ENCODE assay signal across 10 cellular contexts in genomic region chr15:101725073-101725472, GRCh38. TPM values are rescaled to one million over a fixed set of nuclear protein-coding genes. Genes with fewer than 3 reads are reported as not detected.
DNase-seq lines count a peak whose midpoint lies in the region; ATAC-seq lines count a peak whose summit lies in the region.
"Had no signal": no experiment of that assay in that cellular context is flagged by ENCODE, and none has a peak within 500 bp of the region (broad histone marks: within the 10 kb centered on the region; RNA-seq: fewer than 3 reads in every experiment).

No MANE protein-coding gene starts in this region.

- peak overlapping the region; percentile 40 for H3K4me3 Mint-ChIP-seq in activated naive CD4-positive, alpha-beta T cell treated with anti-CD3 and anti-CD28 coated beads, Interleukin-2, amount 10 ng/mL, durations not matched to agents 7 days and 5 days
- no peak overlapping the region for H3K4me3 Mint-ChIP-seq in activated naive CD4-positive, alpha-beta T cell treated with anti-CD3 and anti-CD28 coated beads for 36 hours
- H3K4me3 Mint-ChIP-seq in immature natural killer cell = peak overlapping the region; percentile 33 to 66 (median 61)
- peak overlapping the region; percentile 75 for H3K4me3 Mint-ChIP-seq in stimulated activated effector memory CD8-positive, alpha-beta T cell treated with anti-CD3 and anti-CD28 coated beads, Interleukin-12 subunit alpha, Interleukin-12 subunit beta, amount 100 ng/mL, for 72 hours

- ATAC-seq in stimulated activated effector memory CD8-positive, alpha-beta T cell treated with anti-CD3 and anti-CD28 coated beads, Interleukin-12 subunit alpha, Interleukin-12 subunit beta, amount 100 ng/mL, for 72 hours = no peak
- ATAC-seq in GM21825 (IDR thresholded peaks at IDR 0.05; ENCODE audit: unreplicated experiment) = no peak
- no peak for ATAC-seq in HG03571 (IDR thresholded peaks at IDR 0.05; ENCODE audit: unreplicated experiment)

- peaks cover 25% of the 10 kb centered on the region for H3K36me3 Mint-ChIP-seq in activated naive CD4-positive, alpha-beta T cell treated with anti-CD3 and anti-CD28 coated beads, Interleukin-2, amount 10 ng/mL, durations not matched to agents 7 days and 5 days
- peaks cover 18% of the 10 kb centered on the region for H3K36me3 Mint-ChIP-seq in activated naive CD4-positive, alpha-beta T cell treated with anti-CD3 and anti-CD28 coated beads for 36 hours (ENCODE audit: low read depth)
- peaks cover 9 to 18% (median 11%) of the 10 kb centered on the region in 3 donors for H3K36me3 Mint-ChIP-seq in immature natural killer cell
- H3K36me3 Mint-ChIP-seq in stimulated activated effector memory CD8-positive, alpha-beta T cell treated with anti-CD3 and anti-CD28 coated beads, Interleukin-12 subunit alpha, Interleukin-12 subunit beta, amount 100 ng/mL, for 72 hours = peaks cover 37% of the 10 kb centered on the region

- H3K4me1 Mint-ChIP-seq in activated naive CD4-positive, alpha-beta T cell treated with anti-CD3 and anti-CD28 coated beads, Interleukin-2, amount 10 ng/mL, durations not matched to agents 7 days and 5 days = peaks cover 24% of the 10 kb centered on the region
- H3K4me1 Mint-ChIP-seq in activated naive CD4-positive, alpha-beta T cell treated with anti-CD3 and anti-CD28 coated beads for 36 hours (ENCODE audit: low read depth) = peaks cover 11% of the 10 kb centered on the region
- peaks cover 19 to 32% of the 10 kb centered on the region in 2 donors for H3K4me1 Mint-ChIP-seq in immature natural killer cell
- H3K4me1 Mint-ChIP-seq in stimulated activated effector memory CD8-positive, alpha-beta T cell treated with anti-CD3 and anti-CD28 coated beads, Interleukin-12 subunit alpha, Interleukin-12 subunit beta, amount 100 ng/mL, for 72 hours = peaks cover 30% of the 10 kb centered on the region

- H3K4me3 ChIP-seq in SK-N-MC = 0 out of 2 replicates have a peak overlapping the region, but pooled peaks have one; percentile 32
- H3K4me3 ChIP-seq: cardiac muscle cell had no signal

- intact Hi-C loops in activated naive CD4-positive, alpha-beta T cell treated with anti-CD3 and anti-CD28 coated beads for 36 hours (cut with micrococcal nuclease) = loop anchor here (10.0 kb wide), 1 partner anchor 430 kb away; the partner anchor contains the start of gene SNRPA1

- peak overlapping the region; percentile 69 for H3K27ac Mint-ChIP-seq in activated naive CD4-positive, alpha-beta T cell treated with anti-CD3 and anti-CD28 coated beads, Interleukin-2, amount 10 ng/mL, durations not matched to agents 7 days and 5 days
- no peak overlapping the region for H3K27ac Mint-ChIP-seq in activated naive CD4-positive, alpha-beta T cell treated with anti-CD3 and anti-CD28 coated beads for 36 hours
- H3K27ac Mint-ChIP-seq in immature natural killer cell = peak overlapping the region; percentile 59 to 84 (median 76)
- no peak overlapping the region for H3K27ac Mint-ChIP-seq in stimulated activated effector memory CD8-positive, alpha-beta T cell treated with anti-CD3 and anti-CD28 coated beads, Interleukin-12 subunit alpha, Interleukin-12 subunit beta, amount 100 ng/mL, for 72 hours

- no peak overlapping the region for H3K27ac ChIP-seq in SK-N-MC
- H3K27ac ChIP-seq: cardiac muscle cell had no signal

- H3K9ac ChIP-seq in SK-N-MC (ENCODE audit: insufficient read length) = no peak overlapping the region

- H3K27me3 Mint-ChIP-seq in activated naive CD4-positive, alpha-beta T cell treated with anti-CD3 and anti-CD28 coated beads, Interleukin-2, amount 10 ng/mL, durations not matched to agents 7 days and 5 days = peaks cover 5% of the 10 kb centered on the region
- H3K27me3 Mint-ChIP-seq in activated naive CD4-positive, alpha-beta T cell treated with anti-CD3 and anti-CD28 coated beads for 36 hours (ENCODE audit: low read depth) = no peaks in the 10 kb centered on the region
- H3K27me3 Mint-ChIP-seq in immature natural killer cell (ENCODE audit: low read depth in 3 of 3) = peaks cover 2 to 5% (median 5%) of the 10 kb centered on the region in 3 donors

- no peaks in the 10 kb centered on the region for H3K36me3 ChIP-seq in SK-N-MC (ENCODE audit: insufficient read depth, low read length)

- H3K9me3 ChIP-seq in SK-N-MC (ENCODE audit: low read depth, low read length) = no peaks in the 10 kb centered on the region

- no peaks in the 10 kb centered on the region for H3K9me3 Mint-ChIP-seq in activated naive CD4-positive, alpha-beta T cell treated with anti-CD3 and anti-CD28 coated beads, Interleukin-2, amount 10 ng/mL, durations not matched to agents 7 days and 5 days
- peaks cover 1% of the 10 kb centered on the region for H3K9me3 Mint-ChIP-seq in activated naive CD4-positive, alpha-beta T cell treated with anti-CD3 and anti-CD28 coated beads for 36 hours
- H3K9me3 Mint-ChIP-seq in immature natural killer cell = no peaks in the 10 kb centered on the region
- H3K9me3 Mint-ChIP-seq in stimulated activated effector memory CD8-positive, alpha-beta T cell treated with anti-CD3 and anti-CD28 coated beads, Interleukin-12 subunit alpha, Interleukin-12 subunit beta, amount 100 ng/mL, for 72 hours = no peaks in the 10 kb centered on the region

- DNase-seq in activated naive CD4-positive, alpha-beta T cell treated with anti-CD3 and anti-CD28 coated beads, Interleukin-2, amount 10 ng/mL, durations not matched to agents 7 days and 5 days = no peak
- DNase-seq in activated naive CD4-positive, alpha-beta T cell treated with anti-CD3 and anti-CD28 coated beads for 36 hours = no peak
- DNase-seq in SK-N-MC (ENCODE audit: low read depth, low spot score) (no peak), immature natural killer cell (no peak), ureter (ENCODE audit: low spot score) (no peak)
- DNase-seq in stimulated activated effector memory CD8-positive, alpha-beta T cell treated with anti-CD3 and anti-CD28 coated beads, Interleukin-12 subunit alpha, Interleukin-12 subunit beta, amount 100 ng/mL, for 72 hours (ENCODE audit: low spot score in 2 of 2) = no peak
- DNase-seq: NCI-H2029 treated with DMSO at 0.1 percent for 48 hours had no signal

- CTCF ChIA-PET in activated naive CD4-positive, alpha-beta T cell treated with anti-CD3 and anti-CD28 coated beads, Interleukin-2, amount 10 ng/mL, durations not matched to agents 7 days and 5 days (lab: Charles Lee) = interaction anchor here (0.7 to 1.0 kb wide), 2 partner anchors 58 to 85 kb away, joined by 3 read pairs; no protein-coding TSS in a partner anchor
- CTCF ChIA-PET in activated naive CD4-positive, alpha-beta T cell treated with anti-CD3 and anti-CD28 coated beads for 36 hours (lab: Charles Lee) = interaction anchor here (0.6 kb wide), 1 partner anchor 24 kb away, joined by 4 read pairs; no protein-coding TSS in a partner anchor

RNA-seq across cellular contexts. Expression of gene TARS3, which starts 0.8 kb away (rescaled TPM):
- total RNA-seq in activated naive CD4-positive, alpha-beta T cell treated with anti-CD3 and anti-CD28 coated beads for 36 hours = 1 to 10 TPM; 6.9 to 8.0 TPM
- polyA plus RNA-seq in immature natural killer cell = 10 to 100 TPM in 1 of 3 donors, 1 to 10 TPM in 1, under 1 TPM in 1; 0.41 to 14.1 (median 6.6) TPM
- total RNA-seq in ureter = 18.4 TPM

Comparison
In these comparisons a context has a peak if more than half of its experiments do, and no peak if none do; other contexts are left out.
1. H3K27ac Mint-ChIP-seq: peak in activated naive CD4-positive, alpha-beta T cell treated with anti-CD3 and anti-CD28 coated beads, Interleukin-2, amount 10 ng/mL, durations not matched to agents 7 days and 5 days (single experiment) and immature natural killer cell (6 of 6); none in activated naive CD4-positive, alpha-beta T cell treated with anti-CD3 and anti-CD28 coated beads for 36 hours (single experiment) and stimulated activated effector memory CD8-positive, alpha-beta T cell treated with anti-CD3 and anti-CD28 coated beads, Interleukin-12 subunit alpha, Interleukin-12 subunit beta, amount 100 ng/mL, for 72 hours (single experiment).